Comparison of ENCODE assay signal across 7 cellular contexts in the genomic region with DNA sequence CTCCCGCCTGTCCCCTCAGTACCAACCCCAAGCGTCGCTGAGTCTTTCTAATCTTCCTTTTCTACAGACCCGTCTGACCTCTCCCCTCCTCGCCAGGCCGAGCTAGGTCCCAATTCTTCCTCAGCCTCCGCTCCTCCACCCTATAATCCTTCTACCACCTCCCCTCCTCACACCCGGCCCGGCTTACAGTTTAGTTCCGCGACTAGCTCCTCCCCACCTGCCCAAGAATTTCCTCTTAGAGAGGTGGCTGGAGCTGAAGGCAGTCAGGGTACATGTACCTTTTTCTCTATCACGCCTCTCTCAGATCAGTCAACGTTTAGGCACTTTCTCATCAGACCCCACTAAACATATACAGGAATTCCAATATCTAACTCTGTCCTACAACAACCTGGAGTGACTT. TPM values are rescaled to one million over a fixed set of nuclear protein-coding genes. Genes with fewer than 3 reads are reported as not detected.
"Had no signal": no experiment of that assay in that cellular context is flagged by ENCODE, and none has a peak within 500 bp of the region (broad histone marks: within the 10 kb centered on the region; RNA-seq: fewer than 3 reads in every experiment).

No MANE protein-coding gene starts in this region.

RNA-seq across cellular contexts. Expression of a gene that starts 8.7 kb away (rescaled TPM):
- total RNA-seq: activated CD4-positive, alpha-beta memory T cell treated with anti-CD3 and anti-CD28 coated beads for 36 hours; activated CD4-positive, alpha-beta T cell treated with anti-CD3 and anti-CD28 coated beads, Interleukin-2, amount 10 ng/mL, durations not matched to agents 7 days and 5 days; activated naive CD4-positive, alpha-beta T cell treated with anti-CD3 and anti-CD28 coated beads, Interleukin-2, amount 50 U/mL, for 72 hours; activated T-cell treated with anti-CD3 and anti-CD28 coated beads, Interleukin-2, amount 50 U/mL, for 4 hours; ascending aorta; bronchial epithelial cell; PC-3 had no signal

RNA-seq across cellular contexts. Expression of a gene that starts 49.1 kb away (rescaled TPM):
- total RNA-seq: activated CD4-positive, alpha-beta memory T cell treated with anti-CD3 and anti-CD28 coated beads for 36 hours; activated T-cell treated with anti-CD3 and anti-CD28 coated beads, Interleukin-2, amount 50 U/mL, for 4 hours; ascending aorta; bronchial epithelial cell had no signal
